Comparison of ENCODE assay signal across 25 cellular contexts in the genomic region with DNA sequence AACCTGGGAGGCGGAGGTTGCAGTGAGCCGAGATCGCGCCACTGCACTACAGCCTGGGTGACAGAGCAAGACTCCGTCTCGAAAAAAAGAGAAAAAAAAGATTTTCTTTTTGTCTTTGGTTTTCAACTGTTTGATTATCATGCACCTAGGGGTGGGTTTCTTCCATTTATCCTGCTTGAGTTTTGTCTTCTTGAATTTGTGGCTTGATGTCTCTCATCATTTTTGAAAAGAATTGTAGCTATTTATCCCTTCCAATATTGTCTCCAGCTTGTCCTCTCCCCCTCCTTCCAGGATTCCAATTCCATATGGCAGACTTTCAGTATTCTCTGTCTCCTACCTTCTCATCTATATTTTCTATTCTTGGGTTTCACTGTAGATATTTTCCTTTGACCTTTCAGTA. TPM values are rescaled to one million over a fixed set of nuclear protein-coding genes. Genes with fewer than 3 reads are reported as not detected.
"Had no signal": no experiment of that assay in that cellular context is flagged by ENCODE, and none has a peak within 500 bp of the region (broad histone marks: within the 10 kb centered on the region; RNA-seq: fewer than 3 reads in every experiment).

No MANE protein-coding gene starts in this region.

- H3K4me1 ChIP-seq: ascending aorta, body of pancreas had no signal

- H3K27ac ChIP-seq: ascending aorta, body of pancreas had no signal

- H3K36me3 ChIP-seq: ascending aorta had no signal

- ATAC-seq: activated CD8-positive, alpha-beta memory T cell treated with anti-CD3 and anti-CD28 coated beads, Interleukin-2, amount 10 ng/mL, durations not matched to agents 7 days and 5 days; activated naive CD4-positive, alpha-beta T cell treated with anti-CD3 and anti-CD28 coated beads, Interleukin-2, amount 50 U/mL, for 72 hours; activated naive CD8-positive, alpha-beta T cell treated with anti-CD3 and anti-CD28 coated beads, Interleukin-2, amount 50 U/mL, for 24 hours; activated T-cell treated with anti-CD3 and anti-CD28 coated beads, Interleukin-2, amount 50 U/mL, for 4 hours; body of pancreas; T-cell had no signal

- H3K9me3 ChIP-seq: ascending aorta, body of pancreas had no signal

- DNase-seq: activated B cell treated with CpG ODN at 0.5 μM for 24 hours; activated CD4-positive, alpha-beta T cell treated with anti-CD3 and anti-CD28 coated beads for 1 hour; activated CD4-positive, alpha-beta T cell treated with anti-CD3 and anti-CD28 coated beads, Interleukin-2, amount 10 ng/mL, durations not matched to agents 24 days and 14 days; activated CD4-positive, alpha-beta T cell treated with anti-CD3 and anti-CD28 coated beads, Interleukin-2, amount 50 U/mL, for 48 hours; activated CD8-positive, alpha-beta memory T cell treated with anti-CD3 and anti-CD28 coated beads, Interleukin-2, amount 10 ng/mL, durations not matched to agents 7 days and 5 days; activated effector memory CD4-positive, alpha-beta T cell treated with anti-CD3 and anti-CD28 coated beads, Interleukin-2, amount 50 U/mL, for 16 hours; activated naive CD4-positive, alpha-beta T cell treated with Interleukin-2 at 50 U/mL for 16 hours; activated naive CD8-positive, alpha-beta T cell treated with anti-CD3 and anti-CD28 coated beads, Interleukin-2, amount 50 U/mL, for 24 hours; activated T-cell treated with anti-CD3 and anti-CD28 coated beads, Interleukin-2, amount 50 U/mL, for 4 hours; NCI-H1105 treated with DMSO at 0.1 percent for 48 hours; NCI-H146; NCI-H187 treated with DMSO at 0.1 percent for 48 hours; NCI-H2081 treated with DMSO at 0.1 percent for 48 hours; NCI-H526 treated with DMSO at 0.1 percent for 48 hours; NCI-H82; RPMI8226; SHP77 treated with DMSO at 0.1 percent for 48 hours; T-cell; T-helper 2 cell; T1000 had no signal

- H3K27me3 ChIP-seq: ascending aorta, body of pancreas had no signal

- H3K4me3 ChIP-seq: ascending aorta, body of pancreas had no signal

RNA-seq across cellular contexts. Expression of a gene that starts 32.2 kb away (rescaled TPM):
- total RNA-seq: activated B cell treated with CpG ODN at 0.5 μM for 24 hours; activated CD4-positive, alpha-beta T cell treated with anti-CD3 and anti-CD28 coated beads, Interleukin-2, amount 10 ng/mL, durations not matched to agents 24 days and 14 days; activated CD8-positive, alpha-beta memory T cell treated with anti-CD3 and anti-CD28 coated beads, Interleukin-2, amount 10 ng/mL, durations not matched to agents 7 days and 5 days; activated naive CD4-positive, alpha-beta T cell treated with anti-CD3 and anti-CD28 coated beads, Interleukin-2, amount 50 U/mL, for 72 hours; NCI-H460; SK-MEL-5 had no signal

RNA-seq across cellular contexts. Expression of a gene that starts 56.3 kb away (rescaled TPM):
- total RNA-seq: SK-MEL-5 had no signal
